Comparison of ENCODE assay signal across 8 cellular contexts in genomic region chr14:74712499-74713394, GRCh38. TPM values are rescaled to one million over a fixed set of nuclear protein-coding genes. Genes with fewer than 3 reads are reported as not detected.
DNase-seq lines count a peak whose midpoint lies in the region; FAIRE-seq and TF ChIP-seq lines count a peak whose summit lies in the region.

Gene AREL1, minus strand, starts transcription at chr14:74713080. Its CDS starts 27,465 bp downstream, at chr14:74685615.
A gene with protein sequence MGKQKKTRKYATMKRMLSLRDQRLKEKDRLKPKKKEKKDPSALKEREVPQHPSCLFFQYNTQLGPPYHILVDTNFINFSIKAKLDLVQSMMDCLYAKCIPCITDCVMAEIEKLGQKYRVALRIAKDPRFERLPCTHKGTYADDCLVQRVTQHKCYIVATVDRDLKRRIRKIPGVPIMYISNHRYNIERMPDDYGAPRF (plus strand): TSS chr14:74713144. CDS start chr14:74713198, 54 bp downstream.

- FAIRE-seq in H54 (lab: Jason Lieb, UNC), result peak; percentile 95

- no peaks in the 10 kb centered on the region for H3K27me3 ChIP-seq in ovary
- H3K27me3 ChIP-seq in tibial nerve, result no peaks in the 10 kb centered on the region

- H3K9me3 ChIP-seq in ovary, result no peaks in the 10 kb centered on the region
- no peaks in the 10 kb centered on the region for H3K9me3 ChIP-seq in tibial nerve

- H3K4me3 ChIP-seq in NB4 (ENCODE audit: low read depth, low read length) (peak within 1 kb of the TSS; percentile 97), ovary (peak within 1 kb of the TSS; percentile 86), tibial nerve (peak within 1 kb of the TSS; percentile 53 to 83 (median 75))

- DNase-seq in EL (peak; percentile 90), H54 (ENCODE audit: insufficient read length, low spot score) (peak; percentile 56), NB4 (ENCODE audit: low read depth) (peak; percentile 91), globus pallidus (ENCODE audit: low spot score) (peak; percentile 86), ovary (peak; percentile 74 to 85 (median 75)), tibial nerve (ENCODE audit: low spot score in 2 of 2) (peak; percentile 58 to 87)
- peak; percentile 65 for DNase-seq in activated T-helper 9 cell treated with anti-CD3 and anti-CD28 coated beads, Interleukin-2, amount 50 U/mL, for 16 hours (ENCODE audit: low read depth)
- DNase-seq in stimulated activated naive CD4-positive, alpha-beta T cell treated with Interleukin-2 at 50 U/mL for 16 hours (lab: John Stamatoyannopoulos, UW), result no peak

- TF ChIP-seq POLR2A in H54 (IDR thresholded peaks at IDR 0.05; ENCODE audit: low read depth, low read length), result peak; percentile 39; the same call in 1 of the 2 replicates
- TF ChIP-seq POLR2A in NB4 (IDR thresholded peaks at IDR 0.05; ENCODE audit: extremely low read depth, insufficient read length), result peak; percentile 64
- TF ChIP-seq POLR2A in ovary (IDR thresholded peaks at IDR 0.05), result peak; percentile 75
- peak in 1 of 2 donors; percentile 46 for TF ChIP-seq POLR2A in tibial nerve (IDR thresholded peaks at IDR 0.05)

- H3K36me3 ChIP-seq in ovary (no peaks in the 10 kb centered on the region), tibial nerve (peaks cover 0 to 30% (median 0%) of the 10 kb centered on the region in 3 donors)

- H3K27ac ChIP-seq in ovary (peak within 1 kb of the TSS; percentile 54 to 55), tibial nerve (peak within 1 kb of the TSS; percentile 79 to 94 (median 86))

- 0 to 1% (median 1%) methylated on average over 31 of the region's 31 CpGs for WGBS in ovary, 3 donors
- WGBS in tibial nerve, 2 donors, result 1% methylated on average over 31 of the region's 31 CpGs

- no peak for TF ChIP-seq CTCF in NB4 (IDR thresholded peaks at IDR 0.05; ENCODE audit: low read depth, low read length)
- TF ChIP-seq CTCF in ovary (IDR thresholded peaks at IDR 0.05), result no peak
- no peak for TF ChIP-seq CTCF in tibial nerve (IDR thresholded peaks at IDR 0.05)

- intact Hi-C loops in ovary (cut with DNase I), result loop anchor here in 2 of 4 donors (2.0 to 10.0 kb wide), 3 partner anchors 100 to 208 kb away; partner anchors contain the start of gene LTBP2 (in 1 of the 2)

- H3K4me1 ChIP-seq in ovary (ENCODE audit: insufficient read depth) (peaks cover 4% of the 10 kb centered on the region), tibial nerve (peaks cover 3 to 54% (median 13%) of the 10 kb centered on the region in 4 donors)

- TF ChIP-seq EP300 in ovary (IDR thresholded peaks at IDR 0.05) (peak; percentile 27), tibial nerve (IDR thresholded peaks at IDR 0.05) (peak; percentile 84 to 96)

RNA-seq across cellular contexts. Expression of gene AREL1, which starts in this region (rescaled TPM):
- 10 to 100 TPM; 14.8 to 38.1 (median 26.5) TPM for total RNA-seq in ovary
- 10 to 100 TPM in 1 of 2 donors, 1 to 10 TPM in 1; 8.2 to 24.0 TPM for polyA plus RNA-seq in ovary
- total RNA-seq in tibial nerve, result 10 to 100 TPM; 25.3 to 35.0 (median 32.2) TPM

RNA-seq across cellular contexts. Expression of the second gene that starts in this region (rescaled TPM):
- 10 to 100 TPM; 19.8 to 60.8 (median 43.1) TPM for total RNA-seq in ovary
- 10 to 100 TPM; 31.5 to 57.6 TPM for polyA plus RNA-seq in ovary
- 10 to 100 TPM; 16.8 to 39.8 (median 32.6) TPM for total RNA-seq in tibial nerve
